In genomic region chr12:117583677-117584076, GRCh38 we compare ENCODE assay signal across 21 cellular contexts.
DNase-seq lines count a peak whose midpoint lies in the region; ATAC-seq and TF ChIP-seq lines count a peak whose summit lies in the region.
"Had no signal": no experiment of that assay in that cellular context is flagged by ENCODE, and none has a peak within 500 bp of the region (broad histone marks: within the 10 kb centered on the region; RNA-seq: fewer than 3 reads in every experiment).

No MANE protein-coding gene starts in this region.

- H3K27ac ChIP-seq in upper lobe of right lung, result no peak overlapping the region
- H3K27ac ChIP-seq: GM23248, heart left ventricle, tibial nerve had no signal

- DNase-seq in NCI-H2107 treated with DMSO at 0.1 percent for 48 hours (lab: John Stamatoyannopoulos, UW; ENCODE audit: unreplicated experiment) (peak; percentile 89), NCI-H2107 (lab: John Stamatoyannopoulos, UW) (no peak), NCI-H2227 treated with DMSO at 0.1 percent for 48 hours (lab: John Stamatoyannopoulos, UW) (peak; percentile 78), upper lobe of right lung (peak; percentile 8), putamen (ENCODE audit: low spot score) (no peak), NCI-H510A treated with DMSO at 0.1 percent for 48 hours (lab: John Stamatoyannopoulos, UW) (no peak), NCI-H510A (lab: John Stamatoyannopoulos, UW) (no peak)
- DNase-seq: activated CD4-positive, alpha-beta memory T cell treated with anti-CD3 and anti-CD28 coated beads for 36 hours; activated T-cell treated with anti-CD3 and anti-CD28 coated beads, Interleukin-2, amount 50 U/mL, for 48 hours; Calu3; GM23248; heart left ventricle; naive B cell; NCI-H1048; NCI-H524 treated with DMSO at 0.1 percent for 48 hours; PC-3; stimulated activated CD4-positive, alpha-beta T cell treated with anti-CD3 and anti-CD28 coated beads, Interleukin-1b, Interleukin-23, amount 100 ng/mL, for 48 hours; stimulated activated naive CD4-positive, alpha-beta T cell had no signal

- H3K9me3 ChIP-seq in iPS-15b (ENCODE audit: control insufficient read depth, insufficient read depth, low read length) (no peaks in the 10 kb centered on the region), upper lobe of right lung (no peaks in the 10 kb centered on the region)
- H3K9me3 ChIP-seq: heart left ventricle, tibial nerve had no signal

- intact Hi-C loops in upper lobe of right lung (cut with DNase I), result loop anchor here (10.0 kb wide), 1 partner anchor 209 kb away; no protein-coding TSS in a partner anchor

- H3K9ac ChIP-seq in iPS-15b (ENCODE audit: low read depth, low read length), result no peak overlapping the region
- H3K9ac ChIP-seq: GM23248 had no signal

- H3K36me3 ChIP-seq in iPS-15b (ENCODE audit: control insufficient read depth, insufficient read depth, low read length) (no peaks in the 10 kb centered on the region), upper lobe of right lung (no peaks in the 10 kb centered on the region)
- H3K36me3 ChIP-seq: heart left ventricle, tibial nerve had no signal

- peak overlapping the region; percentile 1 for H3K4me3 ChIP-seq in iPS-15b (ENCODE audit: low read depth, low read length)
- H3K4me3 ChIP-seq in upper lobe of right lung, result no peak overlapping the region
- H3K4me3 ChIP-seq: GM23248, heart left ventricle, lung, tibial nerve had no signal

- H3K27me3 ChIP-seq in iPS-15b (ENCODE audit: control insufficient read depth, insufficient read depth, low read length), result no peaks in the 10 kb centered on the region
- peaks cover 8% of the 10 kb centered on the region for H3K27me3 ChIP-seq in upper lobe of right lung
- H3K27me3 ChIP-seq: tibial nerve had no signal

- peaks cover 18% of the 10 kb centered on the region for H3K4me1 ChIP-seq in iPS-15b (ENCODE audit: control insufficient read depth, insufficient read depth, low read length)
- no peaks in the 10 kb centered on the region for H3K4me1 ChIP-seq in upper lobe of right lung

- no peak for TF ChIP-seq CTCF in upper lobe of right lung (IDR thresholded peaks at IDR 0.05)

- no peak for ATAC-seq in upper lobe of right lung
- ATAC-seq: heart left ventricle, PC-3 had no signal

Comparison
In these comparisons a context has a peak if more than half of its experiments do, and no peak if none do; other contexts are left out.
1. DNase-seq: peak in NCI-H2107 treated with DMSO at 0.1 percent for 48 hours (single experiment), NCI-H2227 treated with DMSO at 0.1 percent for 48 hours (single experiment) and upper lobe of right lung (single experiment); none in NCI-H2107 (single experiment), putamen (single experiment), NCI-H510A treated with DMSO at 0.1 percent for 48 hours (single experiment) and NCI-H510A (single experiment).